9 cellular contexts compared by ENCODE assay signal in the genomic region with DNA sequence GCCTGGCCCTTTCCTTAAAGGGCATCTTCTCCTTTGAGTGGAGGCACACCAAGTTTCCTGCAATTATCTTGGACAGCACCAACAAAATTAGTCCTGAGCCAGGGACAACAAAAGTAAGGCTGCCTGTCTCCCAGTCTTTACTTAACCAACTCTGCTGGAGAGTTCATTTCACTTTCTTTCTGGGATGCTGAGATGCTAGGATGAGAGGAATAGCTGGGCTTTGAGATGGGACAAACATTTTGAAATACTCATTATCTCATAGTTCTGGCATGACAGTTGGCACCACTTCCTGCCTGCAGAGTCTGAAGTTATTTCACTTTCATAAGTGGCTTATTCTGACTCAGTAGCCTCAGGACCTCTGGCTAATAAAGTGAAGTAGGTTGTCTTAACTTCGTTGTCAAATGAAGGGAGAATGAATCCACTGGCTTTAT.
A peak's percentile ranks its signal among the peaks of the same experiment; 100 is the strongest.
DNase-seq lines count a peak whose midpoint lies in the region; ATAC-seq and TF ChIP-seq lines count a peak whose summit lies in the region.
"Had no signal": no experiment of that assay in that cellular context is flagged by ENCODE, and none has a peak within 500 bp of the region (broad histone marks: within the 10 kb centered on the region; RNA-seq: fewer than 3 reads in every experiment).

No MANE protein-coding gene starts in this region.

- H3K79me2 ChIP-seq in SU-DHL-6 (ENCODE audit: insufficient read depth, low read length) (peaks cover 74% of the 10 kb centered on the region), fibroblast of lung (ENCODE audit: control insufficient read depth, insufficient read depth, low read length) (peaks cover 78% of the 10 kb centered on the region)

- H3K4me2 ChIP-seq in SU-DHL-6 (ENCODE audit: low read depth, low read length, poor library complexity, severe bottlenecking) (peak overlapping the region; percentile 95), fibroblast of lung (ENCODE audit: extremely low read depth, insufficient read depth, low read length) (peak overlapping the region; percentile 84)

- peaks cover 7% of the 10 kb centered on the region for H4K20me1 ChIP-seq in SU-DHL-6 (ENCODE audit: low read depth, low read length)
- H4K20me1 ChIP-seq in fibroblast of lung (ENCODE audit: control insufficient read depth, extremely low read depth, insufficient read depth, low read length) = peaks cover 2% of the 10 kb centered on the region

- peaks cover 14% of the 10 kb centered on the region; the same call in 1 of the 2 replicates for H3K36me3 ChIP-seq in SU-DHL-6 (ENCODE audit: low read length)
- no peaks in the 10 kb centered on the region for H3K36me3 ChIP-seq in fibroblast of lung (ENCODE audit: control insufficient read depth, insufficient read depth, low read length)
- H3K36me3 ChIP-seq: pancreas had no signal

- peak overlapping the region; percentile 90 for H3K4me3 Mint-ChIP-seq in stimulated activated naive CD8-positive, alpha-beta T cell treated with anti-CD3 and anti-CD28 coated beads, Interleukin-15, Interleukin-2, amounts not matched to agents 100 ng/mL and 50 ng/mL, for 24 hours

- H3K9me3 ChIP-seq in SU-DHL-6 (ENCODE audit: insufficient read depth, low read length) (no peaks in the 10 kb centered on the region), fibroblast of lung (ENCODE audit: control insufficient read depth, insufficient read depth, low read depth, low read length) (no peaks in the 10 kb centered on the region)
- H3K9me3 ChIP-seq: pancreas had no signal

- H3K9ac ChIP-seq in SU-DHL-6 (ENCODE audit: low read length) (peak overlapping the region; percentile 94), fibroblast of lung (ENCODE audit: insufficient read depth, low read length) (peak overlapping the region; percentile 17)

- H3K27me3 ChIP-seq in SU-DHL-6 (ENCODE audit: low read length) (no peaks in the 10 kb centered on the region), fibroblast of lung (ENCODE audit: control insufficient read depth, insufficient read depth, low read length) (no peaks in the 10 kb centered on the region)

- H2AFZ ChIP-seq in SU-DHL-6 (ENCODE audit: low read depth, low read length, severe bottlenecking) (no peak overlapping the region), fibroblast of lung (ENCODE audit: low read length) (no peak overlapping the region)

- DNase-seq in AML-193 (lab: John Stamatoyannopoulos, UW) (peak; percentile 62 to 81), fibroblast of lung (ENCODE audit: low read depth in 2 of 2) (peak; percentile 95 to 96), globus pallidus (ENCODE audit: low spot score) (no peak), putamen (ENCODE audit: low spot score) (no peak)
- DNase-seq: pancreas had no signal

- H3K4me1 ChIP-seq in fibroblast of lung (ENCODE audit: control insufficient read depth, extremely low read depth, insufficient read depth, low read length) = peaks cover 6% of the 10 kb centered on the region

- 0 out of 2 replicates have a peak, but pooled peaks cover 9% of the 10 kb centered on the region for H3F3A ChIP-seq in SU-DHL-6 (ENCODE audit: insufficient read depth)

- H3K9me2 ChIP-seq in SU-DHL-6 (replicated peaks; ENCODE audit: insufficient read depth, low read length) = no peaks in the 10 kb centered on the region

- no peaks in the 10 kb centered on the region for H3K9me3 Mint-ChIP-seq in stimulated activated naive CD8-positive, alpha-beta T cell treated with anti-CD3 and anti-CD28 coated beads, Interleukin-15, Interleukin-2, amounts not matched to agents 100 ng/mL and 50 ng/mL, for 24 hours

- TF ChIP-seq CTCF in SU-DHL-6 (IDR thresholded peaks at IDR 0.05; ENCODE audit: insufficient read depth, low read length, poor library complexity, severe bottlenecking) (no peak), fibroblast of lung (conservative IDR thresholded peaks at IDR 0.05 in 1 of 2, IDR thresholded peaks at IDR 0.05 in 1 of 2; ENCODE audit: low read depth in 1 of 2, low read length in 2 of 2) (no peak)

- peak overlapping the region; percentile 72 for H3K27ac ChIP-seq in SU-DHL-6 (ENCODE audit: low read depth, low read length)
- H3K27ac ChIP-seq in fibroblast of lung (ENCODE audit: insufficient read depth, low read length) = peak overlapping the region; percentile 93
- H3K27ac ChIP-seq: pancreas had no signal

- peaks cover 3% of the 10 kb centered on the region for H3K36me3 Mint-ChIP-seq in stimulated activated naive CD8-positive, alpha-beta T cell treated with anti-CD3 and anti-CD28 coated beads, Interleukin-15, Interleukin-2, amounts not matched to agents 100 ng/mL and 50 ng/mL, for 24 hours (ENCODE audit: low read depth)

- H3K27me3 Mint-ChIP-seq in stimulated activated naive CD8-positive, alpha-beta T cell treated with anti-CD3 and anti-CD28 coated beads, Interleukin-15, Interleukin-2, amounts not matched to agents 100 ng/mL and 50 ng/mL, for 24 hours = peaks cover 38% of the 10 kb centered on the region

- H3K4me3 ChIP-seq in SU-DHL-6 (ENCODE audit: insufficient read depth, low read length, poor library complexity, severe bottlenecking) (peak overlapping the region; percentile 89), fibroblast of lung (replicated peaks in 1 of 4; ENCODE audit: control extremely low read depth in 1 of 4, insufficient read depth in 1 of 4, low read depth in 3 of 4, low read length in 4 of 4) (peak overlapping the region; percentile 79 to 99 (median 82))

- peaks cover 50% of the 10 kb centered on the region for H3K4me1 Mint-ChIP-seq in stimulated activated naive CD8-positive, alpha-beta T cell treated with anti-CD3 and anti-CD28 coated beads, Interleukin-15, Interleukin-2, amounts not matched to agents 100 ng/mL and 50 ng/mL, for 24 hours (ENCODE audit: low read depth)

- ATAC-seq in GM18873 (IDR thresholded peaks at IDR 0.05; ENCODE audit: low FRiP score, unreplicated experiment) (peak; percentile 59), HG03175 (IDR thresholded peaks at IDR 0.05; ENCODE audit: unreplicated experiment) (peak; percentile 50)

- H3K27ac Mint-ChIP-seq in stimulated activated naive CD8-positive, alpha-beta T cell treated with anti-CD3 and anti-CD28 coated beads, Interleukin-15, Interleukin-2, amounts not matched to agents 100 ng/mL and 50 ng/mL, for 24 hours = no peak overlapping the region

Comparison
In these comparisons a context has a peak if more than half of its experiments do, and no peak if none do; other contexts are left out.
1. DNase-seq: peak in AML-193 (2 of 2) and fibroblast of lung (2 of 2); none in globus pallidus (single experiment) and putamen (single experiment).